8 cellular contexts compared by ENCODE assay signal in genomic region chr22:29031236-29031982, GRCh38. TPM values are rescaled to one million over a fixed set of nuclear protein-coding genes. Genes with fewer than 3 reads are reported as not detected.
DNase-seq lines count a peak whose midpoint lies in the region; TF ChIP-seq lines count a peak whose summit lies in the region.

No MANE protein-coding gene starts in this region.

- peak overlapping the region; percentile 45 for H3K27ac ChIP-seq in neuronal stem cell (replicated peaks; ENCODE audit: low read length)

- H2BK15ac ChIP-seq in neuronal stem cell (ENCODE audit: low read length) = no peak overlapping the region

- H3K14ac ChIP-seq in neuronal stem cell (ENCODE audit: low read length) = no peak overlapping the region

- no peak for TF ChIP-seq CTCF in GM13976 (IDR thresholded peaks at IDR 0.05; ENCODE audit: borderline replicate concordance, control extremely low read depth, extremely low read depth, insufficient read depth, missing control alignments)
- TF ChIP-seq CTCF in fibroblast of the aortic adventitia (IDR thresholded peaks at IDR 0.05; ENCODE audit: insufficient read depth, low read length) = peak; percentile 16

- no peaks in the 10 kb centered on the region for H3K9me3 ChIP-seq in neuronal stem cell (replicated peaks in 1 of 2; ENCODE audit: control insufficient read depth in 2 of 2, insufficient read depth in 1 of 2, low read depth in 1 of 2, low read length in 2 of 2)

- no peak overlapping the region for H2AFZ ChIP-seq in neuronal stem cell (ENCODE audit: low read length)

- H3K27me3 ChIP-seq in neuronal stem cell (ENCODE audit: control insufficient read depth in 3 of 3, insufficient read depth in 3 of 3, low read depth in 1 of 3, low read length in 3 of 3) = no peaks in the 10 kb centered on the region

- H3K79me1 ChIP-seq in neuronal stem cell (ENCODE audit: low read depth, low read length) = peaks cover 1% of the 10 kb centered on the region

- DNase-seq in GM13976 (ENCODE audit: low spot score) = peak; percentile 35
- DNase-seq in T1000 (lab: John Stamatoyannopoulos, UW) = peak; percentile 65
- peak; percentile 90 for DNase-seq in fibroblast of the aortic adventitia (ENCODE audit: low read depth)
- DNase-seq in neuronal stem cell (ENCODE audit: low spot score) = peak; percentile 55
- DNase-seq in NCI-H524 treated with DMSO at 0.1 percent for 48 hours (lab: John Stamatoyannopoulos, UW) = no peak
- no peak for DNase-seq in DMS79 (lab: John Stamatoyannopoulos, UW)
- DNase-seq in activated effector memory CD4-positive, alpha-beta T cell treated with Interleukin-2 at 50 U/mL for 16 hours = no peak
- DNase-seq in cerebellum (ENCODE audit: low spot score) = no peak

- no peak overlapping the region for H3K23ac ChIP-seq in neuronal stem cell (ENCODE audit: low read depth, low read length, poor library complexity)

- no peak overlapping the region for H3K4me2 ChIP-seq in neuronal stem cell (ENCODE audit: insufficient read depth, low read length, poor library complexity, severe bottlenecking)

- no peak overlapping the region for H4K91ac ChIP-seq in neuronal stem cell (ENCODE audit: low read depth, low read length, poor library complexity)

- WGBS in neuronal stem cell (ENCODE audit: extremely low coverage in 2 of 2, insufficient read length in 2 of 2, insufficient replicate concordance in 1 of 2), 2 donors = no CpG with 5 or more reads among the region's 17 CpGs

- H2BK120ac ChIP-seq in neuronal stem cell (ENCODE audit: low read depth, low read length) = no peak overlapping the region

- no peak overlapping the region for H3K18ac ChIP-seq in neuronal stem cell (ENCODE audit: low read length)

- no peak overlapping the region for H3K9ac ChIP-seq in neuronal stem cell (ENCODE audit: low read depth, low read length, poor library complexity)

- H2BK5ac ChIP-seq in neuronal stem cell (ENCODE audit: low read length) = no peak overlapping the region

- H2BK12ac ChIP-seq in neuronal stem cell (ENCODE audit: low read length) = no peak overlapping the region

- H3K4ac ChIP-seq in neuronal stem cell (ENCODE audit: low read length) = no peak overlapping the region

- H2AK5ac ChIP-seq in neuronal stem cell (ENCODE audit: low read depth, low read length) = no peak overlapping the region

- H3K36me3 ChIP-seq in neuronal stem cell (replicated peaks in 1 of 2; ENCODE audit: control insufficient read depth in 2 of 2, insufficient read depth in 2 of 2, low read length in 2 of 2) = peaks cover 2 to 15% of the 10 kb centered on the region in 2 donors

- no peak overlapping the region for H4K8ac ChIP-seq in neuronal stem cell (ENCODE audit: low read depth, low read length)

- H3K4me3 ChIP-seq in fibroblast of the aortic adventitia (ENCODE audit: low read depth, low read length) = peak overlapping the region; percentile 42
- no peak overlapping the region for H3K4me3 ChIP-seq in neuronal stem cell (ENCODE audit: low read length in 2 of 2)

- peaks cover 17 to 21% of the 10 kb centered on the region in 2 donors for H3K4me1 ChIP-seq in neuronal stem cell (ENCODE audit: control insufficient read depth in 2 of 2, insufficient read depth in 1 of 2, low read depth in 1 of 2, low read length in 2 of 2)

- in situ Hi-C loops in GM13976 (cut with MboI; ENCODE audit: low sequenced_read_pairs, unreplicated experiment) = loop anchor here (10.0 kb wide), 1 partner anchor 427 kb away; no protein-coding TSS in a partner anchor

RNA-seq across cellular contexts. Expression of gene C22orf31, which starts 30.2 kb away (rescaled TPM):
- not detected in 2 replicates for total RNA-seq in fibroblast of the aortic adventitia (ENCODE audit: low replicate concordance)
- polyA plus RNA-seq in neuronal stem cell (2013, experiment 1 of 2) = not detected
- not detected for polyA plus RNA-seq in neuronal stem cell (2013, experiment 2 of 2)
- not detected for total RNA-seq in cerebellum

RNA-seq across cellular contexts. Expression of gene KREMEN1, which starts 41.4 kb away (rescaled TPM):
- total RNA-seq in fibroblast of the aortic adventitia (ENCODE audit: low replicate concordance) (2.5 and 5.7 TPM in 2 replicates), cerebellum (9.1 TPM)
- polyA plus RNA-seq in neuronal stem cell (2013, experiment 1 of 2) = 2.0 TPM
- 2.2 TPM for polyA plus RNA-seq in neuronal stem cell (2013, experiment 2 of 2)

Comparison
In these comparisons a context has a peak if more than half of its experiments do, and no peak if none do; other contexts are left out.
1. DNase-seq: peak in GM13976 (single experiment), T1000 (single experiment), fibroblast of the aortic adventitia (single experiment) and neuronal stem cell (single experiment); none in NCI-H524 treated with DMSO at 0.1 percent for 48 hours (single experiment), DMS79 (single experiment), activated effector memory CD4-positive, alpha-beta T cell treated with Interleukin-2 at 50 U/mL for 16 hours (single experiment) and cerebellum (single experiment).